8 cellular contexts compared by ENCODE assay signal in the genomic region with DNA sequence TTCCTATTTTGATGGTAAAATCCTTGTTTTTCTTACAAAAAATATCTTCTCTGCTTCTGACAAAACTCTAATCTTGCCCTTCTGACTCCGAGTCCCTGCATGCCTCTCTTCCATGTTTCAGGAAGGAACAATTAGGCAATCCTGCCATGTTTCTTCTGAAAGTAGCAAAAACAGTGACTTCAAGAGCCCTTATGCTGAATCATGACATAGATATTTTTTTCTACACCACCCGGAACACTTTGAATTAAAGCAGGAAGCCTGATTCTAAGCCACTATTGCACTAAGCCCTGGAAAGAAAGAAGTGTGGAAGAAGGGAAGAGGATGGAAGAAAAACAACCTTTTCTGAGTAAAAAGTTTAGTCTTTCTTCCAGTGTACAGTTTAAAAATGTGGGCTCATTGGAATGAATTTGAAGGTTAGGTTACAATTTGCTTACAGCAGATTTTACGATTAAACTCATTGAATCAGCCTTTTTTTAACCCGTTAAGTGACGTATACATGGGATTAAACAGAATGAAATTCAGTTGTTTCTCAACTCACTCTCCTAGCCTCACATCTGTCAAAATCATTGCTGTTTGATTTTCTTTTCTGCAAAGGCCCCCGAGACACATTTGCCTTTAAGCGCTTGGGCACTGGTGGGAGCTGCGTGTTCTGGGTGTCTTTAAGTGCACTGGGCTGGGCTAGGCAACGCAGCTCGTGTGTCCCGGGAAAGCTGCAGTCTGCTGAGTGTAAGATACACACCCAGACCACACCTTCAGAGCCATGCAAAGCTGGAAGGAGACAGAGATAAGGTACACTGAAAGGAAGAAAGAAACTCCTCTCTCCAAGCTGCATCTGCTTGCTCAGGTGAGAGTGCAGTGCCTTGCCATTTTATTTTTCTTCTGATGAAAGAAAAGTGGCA.
DNase-seq lines count a peak whose midpoint lies in the region; ATAC-seq and TF ChIP-seq lines count a peak whose summit lies in the region.

No MANE protein-coding gene starts in this region.

- DNase-seq in OCI-M1 (lab: John Stamatoyannopoulos, UW) (peak; percentile 83), endodermal cell (peak; percentile 66), osteoblast (ENCODE audit: insufficient read length, low spot score, missing footprints) (no peak), NAMALWA (ENCODE audit: low spot score) (no peak), NCI-H2227 treated with DMSO at 0.1 percent for 48 hours (lab: John Stamatoyannopoulos, UW) (no peak), D341Med (ENCODE audit: low spot score) (no peak), NCI-H2107 treated with DMSO at 0.1 percent for 48 hours (lab: John Stamatoyannopoulos, UW; ENCODE audit: unreplicated experiment) (no peak)

- no peaks in the 10 kb centered on the region for H3K27me3 ChIP-seq in endodermal cell (ENCODE audit: control insufficient read depth, insufficient read depth, low read length, poor library complexity, severe bottlenecking)
- H3K27me3 ChIP-seq in osteoblast (ENCODE audit: insufficient read depth, low read length): no peaks in the 10 kb centered on the region

- peak overlapping the region; percentile 75 for H2AFZ ChIP-seq in osteoblast (ENCODE audit: low read length)

- H3K27ac Mint-ChIP-seq in endodermal cell: peak overlapping the region; percentile 90

- H3K4me3 ChIP-seq in endodermal cell (ENCODE audit: low read length) (peak overlapping the region; percentile 63), osteoblast (ENCODE audit: insufficient read depth, low read length) (peak overlapping the region; percentile 36)

- ATAC-seq in GM18502 (IDR thresholded peaks at IDR 0.05; ENCODE audit: poor library complexity, unreplicated experiment): peak; percentile 35

- H3K27ac ChIP-seq in endodermal cell (ENCODE audit: low read depth, low read length) (peak overlapping the region; percentile 19), osteoblast (ENCODE audit: low read depth, low read length) (peak overlapping the region; percentile 83)

- no peak overlapping the region for H3K4me3 Mint-ChIP-seq in endodermal cell

- H4K20me1 ChIP-seq in osteoblast (ENCODE audit: insufficient read depth, low read length): no peaks in the 10 kb centered on the region

- H3K9me3 ChIP-seq in endodermal cell (ENCODE audit: control insufficient read depth, low read length) (no peaks in the 10 kb centered on the region), osteoblast (ENCODE audit: low read depth, low read length) (no peaks in the 10 kb centered on the region)

- peak overlapping the region; percentile 69 for H3K4me2 ChIP-seq in osteoblast (ENCODE audit: insufficient read depth, low read length)

- H3K27me3 Mint-ChIP-seq in endodermal cell (ENCODE audit: insufficient read depth): peaks cover 3% of the 10 kb centered on the region

- H3K4me1 ChIP-seq in endodermal cell (ENCODE audit: control insufficient read depth, insufficient read depth, low read length) (peaks cover 11% of the 10 kb centered on the region), osteoblast (ENCODE audit: insufficient read depth, low read length) (peaks cover 20% of the 10 kb centered on the region)

- peak overlapping the region; percentile 58 for H3K9ac ChIP-seq in endodermal cell (ENCODE audit: extremely low read depth, low read length, poor library complexity, severe bottlenecking)

- 66 to 91% methylated on average over 5 to 11 of the region's 11 CpGs for WGBS in endodermal cell (ENCODE audit: insufficient coverage in 1 of 2, insufficient read length in 1 of 2), 2 experiments

- H3K36me3 ChIP-seq in endodermal cell (ENCODE audit: control insufficient read depth, insufficient read depth, low read length) (no peaks in the 10 kb centered on the region), osteoblast (ENCODE audit: insufficient read depth, low read length) (no peaks in the 10 kb centered on the region)

- H3K9me3 Mint-ChIP-seq in endodermal cell: peaks cover 2% of the 10 kb centered on the region

- no peaks in the 10 kb centered on the region for H3K79me2 ChIP-seq in osteoblast (ENCODE audit: insufficient read depth, low read length)

- peaks cover 42% of the 10 kb centered on the region for H3K4me1 Mint-ChIP-seq in endodermal cell

- TF ChIP-seq CTCF in endodermal cell (conservative IDR thresholded peaks at IDR 0.05) (no peak), osteoblast (IDR thresholded peaks at IDR 0.05; ENCODE audit: extremely low read depth, low read depth, low read length) (no peak)

- no peaks in the 10 kb centered on the region for H3K36me3 Mint-ChIP-seq in endodermal cell (ENCODE audit: low read depth)

Comparison
In these comparisons a context has a peak if more than half of its experiments do, and no peak if none do; other contexts are left out.
1. DNase-seq: peak in OCI-M1 (single experiment) and endodermal cell (single experiment); none in osteoblast (single experiment), NAMALWA (single experiment), NCI-H2227 treated with DMSO at 0.1 percent for 48 hours (single experiment), D341Med (single experiment) and NCI-H2107 treated with DMSO at 0.1 percent for 48 hours (single experiment).